In the genomic region with DNA sequence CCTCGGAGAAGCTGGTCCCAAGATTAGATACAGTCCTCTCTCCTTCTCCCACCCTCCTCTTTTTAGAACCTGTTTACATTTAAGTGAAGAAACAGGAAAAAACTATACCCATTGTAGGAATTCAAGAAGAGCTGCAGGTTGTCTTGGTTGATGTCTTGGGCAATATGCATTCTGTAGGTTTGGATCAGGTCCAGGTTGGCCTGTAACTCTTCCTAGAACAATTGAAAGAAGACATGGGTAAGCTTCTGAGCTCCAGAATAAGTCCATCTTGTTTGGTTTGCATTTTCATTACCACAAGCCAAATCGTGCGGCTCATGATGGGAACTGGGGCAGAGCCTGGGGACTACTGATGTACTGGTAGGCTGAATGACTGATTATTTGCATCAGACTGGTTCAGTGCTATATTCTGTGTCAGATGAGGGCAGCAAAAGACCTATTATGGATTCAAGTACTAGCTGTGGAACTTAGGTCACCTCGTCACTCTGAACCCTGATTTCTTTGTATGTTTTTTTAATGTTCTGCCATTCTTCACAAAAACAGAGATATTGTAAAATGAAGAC, we compare ENCODE assay signal across 11 cellular contexts. TPM values are rescaled to one million over a fixed set of nuclear protein-coding genes. Genes with fewer than 3 reads are reported as not detected.
A peak's percentile ranks its signal among the peaks of the same experiment; 100 is the strongest.
DNase-seq lines count a peak whose midpoint lies in the region; ATAC-seq and TF ChIP-seq lines count a peak whose summit lies in the region.
"Had no signal": no experiment of that assay in that cellular context is flagged by ENCODE, and none has a peak within 500 bp of the region (broad histone marks: within the 10 kb centered on the region; RNA-seq: fewer than 3 reads in every experiment).

No MANE protein-coding gene starts in this region.

- H3K36me3 ChIP-seq in Caco-2 (ENCODE audit: control insufficient read depth, insufficient read depth, low read length) (no peaks in the 10 kb centered on the region), WERI-Rb-1 (peaks cover 11% of the 10 kb centered on the region), left lung (peaks cover 0 to 29% of the 10 kb centered on the region in 2 donors), psoas muscle (ENCODE audit: insufficient read depth in 1 of 2, low read depth in 1 of 2) (peaks cover 10 to 98% of the 10 kb centered on the region in 2 donors)

- 68 to 71% (median 70%) methylated on average over 4 of the region's 4 CpGs for WGBS in psoas muscle, 3 donors

- POLR2A ChIA-PET in Caco-2 (lab: Charles Lee): interaction anchor here (0.5 to 1.5 kb wide), 3 partner anchors 61 to 107 kb away, joined by 3 to 4 read pairs (median 3); partner anchors contain the start of genes DSN1 and RAB5IF

- TF ChIP-seq CTCF in Caco-2 (IDR thresholded peaks at IDR 0.05; ENCODE audit: insufficient read depth in 1 of 2, low read depth in 1 of 2, low read length in 1 of 2, severe bottlenecking in 1 of 2, unreplicated experiment in 1 of 2): peak; percentile 24 to 52
- peak; percentile 25; the same call in 1 of the 2 replicates for TF ChIP-seq CTCF in HFFc6 (IDR thresholded peaks at IDR 0.05)
- TF ChIP-seq CTCF in WERI-Rb-1 (IDR thresholded peaks at IDR 0.05; ENCODE audit: low read depth, low read length): peak; percentile 38; the same call in 1 of the 2 replicates
- TF ChIP-seq CTCF in left lung (IDR thresholded peaks at IDR 0.05): no peak
- no peak for TF ChIP-seq CTCF in psoas muscle (IDR thresholded peaks at IDR 0.05)

- no TSS peak for BruUV-seq in Caco-2 (replicated peaks; lab: Mats Ljungman, UMichigan)

- H3K4me3 Mint-ChIP-seq in Caco-2 (ENCODE audit: unreplicated experiment) (no peak overlapping the region), HFFc6 (no peak overlapping the region)
- H3K4me3 Mint-ChIP-seq: GM23338 had no signal

- peaks cover 5% of the 10 kb centered on the region for H3K36me3 Mint-ChIP-seq in Caco-2 (ENCODE audit: insufficient read depth, unreplicated experiment)
- H3K36me3 Mint-ChIP-seq in HFFc6 (ENCODE audit: low read depth): no peaks in the 10 kb centered on the region; the same call in 1 of the 2 replicates

- DNase-seq in Caco-2 (peak in 1 of 2 experiments; percentile 56), HFFc6 (peak; percentile 11), WERI-Rb-1 (no peak), left lung (no peak), psoas muscle (no peak), NOMO-1 treated with dmso at 0.1 percent for 144 hours (lab: John Stamatoyannopoulos, UW; ENCODE audit: unreplicated experiment) (no peak), NCI-H345 (lab: John Stamatoyannopoulos, UW) (no peak)
- DNase-seq: SHP77 had no signal

- peak; percentile 48 for ATAC-seq in left lung
- ATAC-seq in psoas muscle: no peak
- ATAC-seq in HG02852 (IDR thresholded peaks at IDR 0.05; ENCODE audit: unreplicated experiment): no peak
- ATAC-seq: GM23338 had no signal

- CTCF ChIA-PET in Caco-2 (lab: Charles Lee): interaction anchor here (0.5 to 1.6 kb wide), 14 partner anchors 22 to 294 kb away, joined by 3 to 36 read pairs (median 6); partner anchors contain the start of genes DSN1 and NDRG3

- intact Hi-C loops in Caco-2 (cut with micrococcal nuclease; ENCODE audit: unreplicated experiment) (loop anchor here (1.0 kb wide), 3 partner anchors 63 to 221 kb away; no protein-coding TSS in a partner anchor), left lung (cut with DNase I) (no loop called here), psoas muscle (cut with DNase I) (no loop called here)

- H3K9me3 ChIP-seq in Caco-2: no peaks in the 10 kb centered on the region
- H3K9me3 ChIP-seq in WERI-Rb-1 (ENCODE audit: severe bottlenecking): no peaks in the 10 kb centered on the region
- no peaks in the 10 kb centered on the region for H3K9me3 ChIP-seq in left lung
- H3K9me3 ChIP-seq in psoas muscle: no peaks in the 10 kb centered on the region
- H3K9me3 ChIP-seq: thoracic aorta had no signal

- no peaks in the 10 kb centered on the region for H3K27me3 Mint-ChIP-seq in Caco-2 (ENCODE audit: insufficient read depth, unreplicated experiment)
- no peaks in the 10 kb centered on the region; the same call in 1 of the 2 replicates for H3K27me3 Mint-ChIP-seq in HFFc6 (ENCODE audit: insufficient read depth)

- H3K9me3 Mint-ChIP-seq in Caco-2 (ENCODE audit: unreplicated experiment): no peaks in the 10 kb centered on the region
- no peaks in the 10 kb centered on the region for H3K9me3 Mint-ChIP-seq in HFFc6
- H3K9me3 Mint-ChIP-seq: GM23338 had no signal

- peaks cover 6% of the 10 kb centered on the region for H3K4me1 Mint-ChIP-seq in Caco-2 (ENCODE audit: low read depth, unreplicated experiment)
- H3K4me1 Mint-ChIP-seq in HFFc6 (ENCODE audit: low read depth): no peaks in the 10 kb centered on the region
- H3K4me1 Mint-ChIP-seq: GM23338 had no signal

- H3K27ac Mint-ChIP-seq in Caco-2 (ENCODE audit: unreplicated experiment): no peak overlapping the region
- no peak overlapping the region for H3K27ac Mint-ChIP-seq in HFFc6
- H3K27ac Mint-ChIP-seq: GM23338 had no signal

- no peaks in the 10 kb centered on the region for H3K27me3 ChIP-seq in Caco-2 (replicated peaks; ENCODE audit: control insufficient read depth, insufficient read depth, low read length)
- H3K27me3 ChIP-seq in WERI-Rb-1 (ENCODE audit: insufficient read depth, low read depth, severe bottlenecking): no peaks in the 10 kb centered on the region
- no peaks in the 10 kb centered on the region for H3K27me3 ChIP-seq in left lung
- H3K27me3 ChIP-seq in psoas muscle (ENCODE audit: insufficient read depth in 3 of 3, low read length in 2 of 3): no peaks in the 10 kb centered on the region

- H3K4me1 ChIP-seq in Caco-2 (peaks cover 7% of the 10 kb centered on the region), left lung (peaks cover 0 to 9% of the 10 kb centered on the region in 2 donors), psoas muscle (no peaks in the 10 kb centered on the region)

- H3K4me3 ChIP-seq in Caco-2 (ENCODE audit: low read depth, low read length): no peak overlapping the region
- no peak overlapping the region for H3K4me3 ChIP-seq in WERI-Rb-1 (ENCODE audit: low read depth, low read length)
- H3K4me3 ChIP-seq in left lung: no peak overlapping the region
- no peak overlapping the region for H3K4me3 ChIP-seq in psoas muscle
- H3K4me3 ChIP-seq: GM23338, thoracic aorta had no signal

- H3K27ac ChIP-seq in WERI-Rb-1: no peak overlapping the region
- H3K27ac ChIP-seq in left lung: no peak overlapping the region
- H3K27ac ChIP-seq in psoas muscle: no peak overlapping the region
- H3K27ac ChIP-seq: thoracic aorta had no signal

RNA-seq across cellular contexts. Expression of gene SLA2, which starts 20.3 kb away (rescaled TPM):
- total RNA-seq in Caco-2 (2022) (0.19 and 0.20 TPM in 2 replicates), left lung (1 to 10 TPM in 1 of 2 donors, under 1 TPM in 1; 0.87 to 1.8 TPM), psoas muscle (under 1 TPM; 0.12 to 0.34 (median 0.16) TPM)
- total RNA-seq in HFFc6 (2021; fragmentation: NEBNext Ultra II Directional; extraction: Animal tissue kit (Norgen Biotek cat#: 25700)): not detected
- under 1 TPM; 0.03 to 0.07 (median 0.06) TPM for polyA plus RNA-seq in psoas muscle
- total RNA-seq: GM23338 had no signal

Comparison
In these comparisons a context has a peak if more than half of its experiments do, and no peak if none do; other contexts are left out.
1. CTCF ChIP-seq: peak in Caco-2 (2 of 2), HFFc6 (single experiment) and WERI-Rb-1 (single experiment); none in left lung (0 of 2) and psoas muscle (single experiment).